8 cellular contexts compared by ENCODE assay signal in the genomic region with DNA sequence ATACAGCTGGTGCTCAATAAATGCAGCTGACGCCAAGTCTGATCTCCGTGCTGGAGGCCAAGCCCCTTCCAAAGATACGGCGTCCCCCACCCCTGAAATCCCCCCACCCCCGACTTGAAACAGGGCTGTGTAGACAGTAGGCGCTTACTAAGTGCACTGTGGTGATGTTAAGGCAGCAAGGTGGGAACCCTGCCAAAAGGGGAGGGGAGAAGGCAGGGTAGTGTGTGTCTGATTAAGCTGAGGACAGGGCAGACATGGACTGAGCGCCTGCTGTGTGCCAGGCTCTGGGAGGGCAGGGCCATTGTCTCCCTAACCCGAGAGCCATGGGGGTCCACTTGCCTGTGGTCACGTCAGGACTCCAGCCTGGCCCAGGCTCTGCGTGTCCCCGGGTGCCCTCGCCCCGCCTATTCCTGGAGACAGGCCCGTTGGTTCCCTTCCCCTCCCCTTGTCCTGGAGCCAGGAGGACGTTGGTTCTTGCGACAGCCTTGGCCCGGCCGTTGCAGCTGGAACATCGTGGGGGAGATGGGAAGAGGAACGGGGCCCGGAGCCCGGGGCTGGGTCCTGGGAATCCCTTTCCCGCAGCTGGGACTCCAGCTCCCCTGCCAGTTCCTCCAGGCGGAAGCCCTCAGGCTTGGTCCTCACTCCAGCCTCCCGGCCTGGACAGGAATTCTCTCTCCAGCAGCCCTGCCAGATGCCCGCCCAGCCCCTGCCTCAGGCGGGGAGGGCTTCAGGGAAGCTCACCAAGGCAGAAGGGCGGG. TPM values are rescaled to one million over a fixed set of nuclear protein-coding genes. Genes with fewer than 3 reads are reported as not detected.
A peak's percentile ranks its signal among the peaks of the same experiment; 100 is the strongest.
DNase-seq lines count a peak whose midpoint lies in the region; ATAC-seq and TF ChIP-seq lines count a peak whose summit lies in the region.

No MANE protein-coding gene starts in this region.

- TF ChIP-seq CTCF in DND-41 (IDR thresholded peaks at IDR 0.05; ENCODE audit: borderline replicate concordance, extremely low read depth, low read length, poor library complexity, severe bottlenecking) (no peak), chondrocyte (IDR thresholded peaks at IDR 0.05) (no peak)

- peaks cover 12% of the 10 kb centered on the region for H3K4me1 Mint-ChIP-seq in chondrocyte (ENCODE audit: low read depth)
- no peaks in the 10 kb centered on the region for H3K4me1 Mint-ChIP-seq in activated T-cell treated with anti-CD3 and anti-CD28 coated beads, Interleukin-2, amount 50 U/mL, for 24 hours (ENCODE audit: low read depth)

- no peaks in the 10 kb centered on the region for H3K36me3 ChIP-seq in DND-41 (ENCODE audit: insufficient read depth, low read length)

- no peak overlapping the region for H3K9ac ChIP-seq in DND-41 (ENCODE audit: low read depth, low read length)

- peak overlapping the region; percentile 49 for H3K27ac Mint-ChIP-seq in chondrocyte (ENCODE audit: unreplicated experiment)
- no peak overlapping the region for H3K27ac Mint-ChIP-seq in activated T-cell treated with anti-CD3 and anti-CD28 coated beads, Interleukin-2, amount 50 U/mL, for 24 hours

- H3K4me2 ChIP-seq in DND-41 (ENCODE audit: insufficient read depth, low read length): no peak overlapping the region

- H3K36me3 Mint-ChIP-seq in chondrocyte (ENCODE audit: low read depth): no peaks in the 10 kb centered on the region
- no peaks in the 10 kb centered on the region for H3K36me3 Mint-ChIP-seq in activated T-cell treated with anti-CD3 and anti-CD28 coated beads, Interleukin-2, amount 50 U/mL, for 24 hours (ENCODE audit: low read depth)

- H3K27me3 Mint-ChIP-seq in chondrocyte (ENCODE audit: low read depth): peaks cover 7% of the 10 kb centered on the region
- peaks cover 57% of the 10 kb centered on the region for H3K27me3 Mint-ChIP-seq in activated T-cell treated with anti-CD3 and anti-CD28 coated beads, Interleukin-2, amount 50 U/mL, for 24 hours

- no peaks in the 10 kb centered on the region for H3K9me3 ChIP-seq in DND-41 (ENCODE audit: insufficient read depth, low read length, severe bottlenecking)

- H4K20me1 ChIP-seq in DND-41 (ENCODE audit: insufficient read depth, low read length): no peaks in the 10 kb centered on the region

- H3K9me3 Mint-ChIP-seq in chondrocyte (ENCODE audit: low read depth): no peaks in the 10 kb centered on the region
- no peaks in the 10 kb centered on the region for H3K9me3 Mint-ChIP-seq in activated T-cell treated with anti-CD3 and anti-CD28 coated beads, Interleukin-2, amount 50 U/mL, for 24 hours

- H3K4me3 ChIP-seq in DND-41 (ENCODE audit: low read depth in 1 of 2, low read length in 2 of 2): no peak overlapping the region

- H3K27ac ChIP-seq in DND-41 (ENCODE audit: low read length): no peak overlapping the region

- H2AFZ ChIP-seq in DND-41 (ENCODE audit: low read depth, low read length): no peak overlapping the region

- no peaks in the 10 kb centered on the region for H3K79me2 ChIP-seq in DND-41 (ENCODE audit: insufficient read depth, low read length)

- no peaks in the 10 kb centered on the region for H3K27me3 ChIP-seq in DND-41 (ENCODE audit: insufficient read depth, low read length, poor library complexity)

- DNase-seq in DND-41: peak; percentile 21
- DNase-seq in NCI-H2227 treated with DMSO at 0.1 percent for 48 hours (lab: John Stamatoyannopoulos, UW): peak; percentile 22
- DNase-seq in chondrocyte (ENCODE audit: low spot score): peak; percentile 96
- peak; percentile 47 for DNase-seq in medulla oblongata (ENCODE audit: extremely low spot score)
- no peak for DNase-seq in kidney glomerular epithelial cell (lab: John Stamatoyannopoulos, UW)
- no peak for DNase-seq in activated T-cell treated with anti-CD3 and anti-CD28 coated beads, Interleukin-2, amount 50 U/mL, for 24 hours
- no peak for DNase-seq in foreskin melanocyte

- no peaks in the 10 kb centered on the region for H3K4me1 ChIP-seq in DND-41 (ENCODE audit: insufficient read depth, low read length)

- H3K4me3 Mint-ChIP-seq in chondrocyte (ENCODE audit: unreplicated experiment): no peak overlapping the region
- H3K4me3 Mint-ChIP-seq in activated T-cell treated with anti-CD3 and anti-CD28 coated beads, Interleukin-2, amount 50 U/mL, for 24 hours: no peak overlapping the region

- ATAC-seq in DND-41 (ENCODE audit: insufficient read depth, low read depth) (no peak), HG03097 (IDR thresholded peaks at IDR 0.05; ENCODE audit: low FRiP score, unreplicated experiment) (no peak)

RNA-seq across cellular contexts. Expression of a gene that starts 1.7 kb away (rescaled TPM):
- total RNA-seq in chondrocyte: not detected in 3 replicates

RNA-seq across cellular contexts. Expression of a gene that starts 9.1 kb away (rescaled TPM):
- total RNA-seq in chondrocyte: 1.1 to 17.9 TPM (median 1.8 TPM) in 3 replicates

RNA-seq across cellular contexts. Expression of a gene that starts 9.6 kb away (rescaled TPM):
- not detected in 3 replicates for total RNA-seq in chondrocyte

RNA-seq across cellular contexts. Expression of a gene that starts 22.8 kb away (rescaled TPM):
- 0.37 to 0.51 TPM in 2 of 3 replicates, not detected in the other for total RNA-seq in chondrocyte

RNA-seq across cellular contexts. Expression of a gene that starts 28.6 kb away (rescaled TPM):
- total RNA-seq in chondrocyte: 5.4 to 6.8 TPM (median 6.0 TPM) in 3 replicates

Comparison
In these comparisons a context has a peak if more than half of its experiments do, and no peak if none do; other contexts are left out.
1. DNase-seq: peak in DND-41 (single experiment), NCI-H2227 treated with DMSO at 0.1 percent for 48 hours (single experiment), chondrocyte (single experiment) and medulla oblongata (single experiment); none in kidney glomerular epithelial cell (single experiment), activated T-cell treated with anti-CD3 and anti-CD28 coated beads, Interleukin-2, amount 50 U/mL, for 24 hours (single experiment) and foreskin melanocyte (single experiment).